ENCODE assay signal across 18 cellular contexts in the genomic region with DNA sequence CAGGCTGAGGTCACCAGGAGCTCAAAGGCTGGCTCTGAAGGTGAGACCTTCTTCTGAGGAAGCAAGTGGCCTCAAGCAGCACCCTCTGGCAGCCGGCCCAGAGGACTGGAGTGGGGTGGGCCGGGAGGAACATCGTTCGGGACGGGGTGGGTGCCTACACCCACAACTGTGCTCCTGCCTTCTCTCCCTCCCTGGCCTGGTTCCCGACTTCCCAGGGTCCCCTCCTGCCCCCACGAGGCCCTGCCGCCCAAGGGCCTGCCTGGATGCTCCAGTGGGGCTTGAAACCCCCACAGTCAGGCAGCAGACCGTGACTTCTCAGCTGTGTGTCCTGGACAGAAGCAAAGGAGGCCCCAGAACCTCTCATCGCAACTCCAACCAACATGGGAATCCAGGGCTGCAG.
DNase-seq lines count a peak whose midpoint lies in the region; ATAC-seq and TF ChIP-seq lines count a peak whose summit lies in the region.
"Had no signal": no experiment of that assay in that cellular context is flagged by ENCODE, and none has a peak within 500 bp of the region (broad histone marks: within the 10 kb centered on the region; RNA-seq: fewer than 3 reads in every experiment).

No MANE protein-coding gene starts in this region.

- H3K9me3 Mint-ChIP-seq in mesothelial cell of epicardium: no peaks in the 10 kb centered on the region
- H3K9me3 Mint-ChIP-seq in CD8-positive, alpha-beta memory T cell: no peaks in the 10 kb centered on the region
- H3K9me3 Mint-ChIP-seq: IgD-negative memory B cell had no signal

- H3K27ac Mint-ChIP-seq in mesothelial cell of epicardium: peak overlapping the region; percentile 99
- no peak overlapping the region for H3K27ac Mint-ChIP-seq in CD8-positive, alpha-beta memory T cell
- H3K27ac Mint-ChIP-seq: IgD-negative memory B cell had no signal

- POLR2A ChIA-PET in CD8-positive, alpha-beta memory T cell (lab: Charles Lee): no interaction called here

- peak overlapping the region; percentile 87 for H3K27ac ChIP-seq in caudate nucleus (ENCODE audit: low read depth, low read length)
- no peak overlapping the region for H3K27ac ChIP-seq in tibial artery
- H3K27ac ChIP-seq in CD8-positive, alpha-beta memory T cell (ENCODE audit: low read depth, low read length): no peak overlapping the region
- H3K27ac ChIP-seq: HL-60, PC-9, SJCRH30 had no signal

- H3K9me3 ChIP-seq in tibial artery: no peaks in the 10 kb centered on the region
- H3K9me3 ChIP-seq in CD8-positive, alpha-beta memory T cell (ENCODE audit: low read length): no peaks in the 10 kb centered on the region
- H3K9me3 ChIP-seq: SJCRH30 had no signal

- H3K4me3 ChIP-seq in tibial artery: no peak overlapping the region
- H3K4me3 ChIP-seq in CD8-positive, alpha-beta memory T cell (ENCODE audit: low read length): no peak overlapping the region
- H3K4me3 ChIP-seq: PC-9, SJCRH30 had no signal

- intact Hi-C loops in tibial artery (cut with DNase I; ENCODE audit: low total_unique reads): loop anchor here (10.0 kb wide), 2 partner anchors 150 to 430 kb away; no protein-coding TSS in a partner anchor

- no peak for ATAC-seq in HG02885 (IDR thresholded peaks at IDR 0.05; ENCODE audit: poor library complexity, unreplicated experiment)

- peaks cover 0 to 10% (median 9%) of the 10 kb centered on the region in 4 donors for H3K4me1 ChIP-seq in tibial artery
- no peaks in the 10 kb centered on the region for H3K4me1 ChIP-seq in CD8-positive, alpha-beta memory T cell (ENCODE audit: insufficient read depth, low read length)

- peaks cover 0 to 30% of the 10 kb centered on the region in 2 donors for H3K27me3 ChIP-seq in tibial artery
- H3K27me3 ChIP-seq in CD8-positive, alpha-beta memory T cell (ENCODE audit: insufficient read depth, low read length, poor library complexity, severe bottlenecking): no peaks in the 10 kb centered on the region
- H3K27me3 ChIP-seq: SJCRH30 had no signal

- H3K4me1 Mint-ChIP-seq in mesothelial cell of epicardium: peaks cover 55% of the 10 kb centered on the region
- no peaks in the 10 kb centered on the region for H3K4me1 Mint-ChIP-seq in CD8-positive, alpha-beta memory T cell
- H3K4me1 Mint-ChIP-seq: IgD-negative memory B cell had no signal

- DNase-seq in DMS79 treated with DMSO at 0.1 percent for 48 hours (lab: John Stamatoyannopoulos, UW) (peak; percentile 6), DMS79 (lab: John Stamatoyannopoulos, UW) (no peak), caudate nucleus (lab: John Stamatoyannopoulos, UW) (no peak), mesothelial cell of epicardium (ENCODE audit: low spot score in 2 of 2, unreplicated experiment in 2 of 2) (no peak), tibial artery (peak; percentile 19 to 56), NCI-H345 (lab: John Stamatoyannopoulos, UW) (no peak)
- no peak for DNase-seq in CD8-positive, alpha-beta memory T cell
- DNase-seq: 8988T, HCEC 1CT, NCI-H1105 treated with DMSO at 0.1 percent for 48 hours, NCI-H187, NCI-H510A, NCI-H774, PC-9 had no signal

- H3K4me3 Mint-ChIP-seq in mesothelial cell of epicardium: no peak overlapping the region
- no peak overlapping the region for H3K4me3 Mint-ChIP-seq in CD8-positive, alpha-beta memory T cell
- H3K4me3 Mint-ChIP-seq: IgD-negative memory B cell had no signal

- CTCF ChIA-PET in CD8-positive, alpha-beta memory T cell (lab: Charles Lee): no interaction called here

- H3K36me3 ChIP-seq in tibial artery: no peaks in the 10 kb centered on the region
- no peaks in the 10 kb centered on the region for H3K36me3 ChIP-seq in CD8-positive, alpha-beta memory T cell (ENCODE audit: insufficient read depth, low read length)
- H3K36me3 ChIP-seq: SJCRH30 had no signal

- no peak for TF ChIP-seq CTCF in mesothelial cell of epicardium (IDR thresholded peaks at IDR 0.05; ENCODE audit: unreplicated experiment)
- TF ChIP-seq CTCF in tibial artery (IDR thresholded peaks at IDR 0.05): no peak

- H3K27me3 Mint-ChIP-seq in mesothelial cell of epicardium (ENCODE audit: low read depth): no peaks in the 10 kb centered on the region
- peaks cover 1 to 8% of the 10 kb centered on the region in 2 donors for H3K27me3 Mint-ChIP-seq in CD8-positive, alpha-beta memory T cell

- H3K36me3 Mint-ChIP-seq in mesothelial cell of epicardium: peaks cover 2% of the 10 kb centered on the region
- no peaks in the 10 kb centered on the region for H3K36me3 Mint-ChIP-seq in CD8-positive, alpha-beta memory T cell
- H3K36me3 Mint-ChIP-seq: IgD-negative memory B cell had no signal

Comparison
In these comparisons a context has a peak if more than half of its experiments do, and no peak if none do; other contexts are left out.
1. DNase-seq: peak in DMS79 treated with DMSO at 0.1 percent for 48 hours (single experiment) and tibial artery (2 of 2); none in DMS79 (single experiment), caudate nucleus (0 of 61), mesothelial cell of epicardium (0 of 2), NCI-H345 (single experiment) and CD8-positive, alpha-beta memory T cell (0 of 5).